In genomic region chr7:118311121-118311803, GRCh38 we compare ENCODE assay signal across 9 cellular contexts.
DNase-seq lines count a peak whose midpoint lies in the region; ATAC-seq and TF ChIP-seq lines count a peak whose summit lies in the region.
"Had no signal": no experiment of that assay in that cellular context is flagged by ENCODE, and none has a peak within 500 bp of the region (broad histone marks: within the 10 kb centered on the region; RNA-seq: fewer than 3 reads in every experiment).

No MANE protein-coding gene starts in this region.

- no peaks in the 10 kb centered on the region for H3K79me2 ChIP-seq in smooth muscle cell (ENCODE audit: low read depth)

- H2AFZ ChIP-seq in smooth muscle cell (ENCODE audit: low read depth), result no peak overlapping the region

- no peak overlapping the region for H3K9ac ChIP-seq in smooth muscle cell (ENCODE audit: low read depth)

- no peaks in the 10 kb centered on the region for H3K27me3 ChIP-seq in smooth muscle cell (ENCODE audit: low read depth)

- no peak overlapping the region for H3K27ac ChIP-seq in smooth muscle cell (ENCODE audit: low read depth)

- H3K36me3 ChIP-seq in smooth muscle cell (ENCODE audit: low read depth), result no peaks in the 10 kb centered on the region

- DNase-seq in H4 (ENCODE audit: low spot score) (peak; percentile 48), HT1080 (ENCODE audit: low read depth) (peak; percentile 64), epithelial cell of proximal tubule (ENCODE audit: low read depth) (peak; percentile 59), smooth muscle cell (lab: John Stamatoyannopoulos, UW; ENCODE audit: unreplicated experiment) (no peak), ecto neural progenitor cell (ENCODE audit: low spot score) (no peak), NCI-H345 treated with DMSO at 0.1 percent for 48 hours (lab: John Stamatoyannopoulos, UW; ENCODE audit: unreplicated experiment) (no peak)
- DNase-seq in stimulated activated CD4-positive, alpha-beta T cell treated with anti-CD3 and anti-CD28 coated beads, Interleukin-2, amount 100 ng/mL, for 24 hours, result no peak
- DNase-seq: stimulated activated CD4-positive, alpha-beta T cell treated with anti-CD3 and anti-CD28 coated beads, Interleukin-4, amount 100 ng/mL, for 1 hour had no signal

- H4K20me1 ChIP-seq in smooth muscle cell (ENCODE audit: low read depth), result no peaks in the 10 kb centered on the region

- no peaks in the 10 kb centered on the region for H3K9me3 ChIP-seq in smooth muscle cell (replicated peaks; ENCODE audit: low read depth)

- 78% methylated on average over 1 of the region's 1 CpG for WGBS in smooth muscle cell (ENCODE audit: low lambda C conversion rate)

- no peak overlapping the region for H3K4me3 ChIP-seq in epithelial cell of proximal tubule (ENCODE audit: low read depth, low read length)
- no peak overlapping the region for H3K4me3 ChIP-seq in smooth muscle cell

- H3K4me1 ChIP-seq in smooth muscle cell (ENCODE audit: low read depth), result no peaks in the 10 kb centered on the region

- H3F3A ChIP-seq in smooth muscle cell (ENCODE audit: low read depth), result no peaks in the 10 kb centered on the region

- ATAC-seq in GM18858 (IDR thresholded peaks at IDR 0.05; ENCODE audit: unreplicated experiment), result peak; percentile 75

- TF ChIP-seq CTCF in epithelial cell of proximal tubule (conservative IDR thresholded peaks at IDR 0.05; ENCODE audit: low read depth, low read length) (no peak), smooth muscle cell (IDR thresholded peaks at IDR 0.05; ENCODE audit: borderline replicate concordance, insufficient read depth, poor library complexity, severe bottlenecking) (no peak)

- no peak overlapping the region for H3K4me2 ChIP-seq in smooth muscle cell

Comparison
In these comparisons a context has a peak if more than half of its experiments do, and no peak if none do; other contexts are left out.
1. DNase-seq: peak in H4 (single experiment), HT1080 (single experiment) and epithelial cell of proximal tubule (single experiment); none in smooth muscle cell (single experiment), ecto neural progenitor cell (single experiment), stimulated activated CD4-positive, alpha-beta T cell treated with anti-CD3 and anti-CD28 coated beads, Interleukin-2, amount 100 ng/mL, for 24 hours (0 of 2) and NCI-H345 treated with DMSO at 0.1 percent for 48 hours (single experiment).